ENCODE assay signal across 8 cellular contexts in the genomic region with DNA sequence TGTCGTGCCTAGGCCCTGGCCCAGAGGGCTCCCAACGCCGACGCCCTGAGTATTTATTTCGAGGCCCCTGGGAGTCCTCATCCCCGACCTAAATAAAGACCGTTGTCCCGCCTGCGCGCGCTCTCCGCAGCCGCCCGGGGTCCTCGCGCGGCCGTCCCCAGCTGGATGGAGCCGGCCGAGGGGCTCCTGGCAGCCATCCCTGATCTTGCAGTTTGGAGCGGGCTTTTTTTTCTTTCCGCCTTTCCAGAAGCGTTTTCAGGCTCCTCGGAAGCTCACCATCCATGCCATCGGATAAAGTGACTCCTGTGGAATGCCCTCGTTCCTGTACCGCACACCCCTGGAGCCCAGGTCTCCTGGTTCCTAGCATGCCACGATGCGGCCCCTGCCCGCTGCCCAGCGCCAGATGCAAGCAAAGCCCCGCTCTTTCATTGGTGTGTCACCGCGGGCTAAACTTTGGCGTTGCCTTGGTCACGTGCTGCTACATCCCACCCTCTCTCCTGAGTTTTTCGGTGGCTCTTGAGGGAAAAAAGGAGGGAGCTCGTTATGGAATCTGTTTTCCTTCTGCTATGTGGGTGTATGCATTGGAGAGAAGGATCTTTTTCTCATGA. TPM values are rescaled to one million over a fixed set of nuclear protein-coding genes. Genes with fewer than 3 reads are reported as not detected.
DNase-seq lines count a peak whose midpoint lies in the region; ATAC-seq and TF ChIP-seq lines count a peak whose summit lies in the region.

No MANE protein-coding gene starts in this region.

- intact Hi-C loops in esophagus muscularis mucosa (cut with DNase I): no loop called here
- intact Hi-C loops in upper lobe of right lung (cut with DNase I): no loop called here

- in situ Hi-C loops in G401 (cut with HindIII; ENCODE audit: low sequenced_read_pairs): no loop called here

- no peak for TF ChIP-seq POLR2A in esophagus muscularis mucosa (IDR thresholded peaks at IDR 0.05; ENCODE audit: low read depth)

- ATAC-seq in upper lobe of right lung (peak; percentile 7), HG03520 (IDR thresholded peaks at IDR 0.05; ENCODE audit: unreplicated experiment) (no peak), HG02763 (IDR thresholded peaks at IDR 0.05; ENCODE audit: unreplicated experiment) (no peak)

- DNase-seq in G401 (ENCODE audit: low spot score) (peak; percentile 70), NCI-H1105 (lab: John Stamatoyannopoulos, UW) (peak; percentile 43), esophagus muscularis mucosa (ENCODE audit: extremely low spot score) (no peak), myocyte (ENCODE audit: low read depth) (peak; percentile 62), upper lobe of right lung (peak; percentile 70)
- peak; percentile 27 for DNase-seq in activated CD4-positive, alpha-beta T cell treated with anti-CD3 and anti-CD28 coated beads for 48 hours

- no peak for TF ChIP-seq EP300 in esophagus muscularis mucosa (IDR thresholded peaks at IDR 0.05)

- H3K36me3 ChIP-seq in esophagus muscularis mucosa (no peaks in the 10 kb centered on the region), upper lobe of right lung (no peaks in the 10 kb centered on the region)

- WGBS in esophagus muscularis mucosa: 0% methylated on average over 21 of the region's 38 CpGs

- H3K4me3 ChIP-seq in esophagus muscularis mucosa (peak overlapping the region; percentile 90 to 96 (median 92)), upper lobe of right lung (peak overlapping the region; percentile 99)

- TF ChIP-seq CTCF in esophagus muscularis mucosa (IDR thresholded peaks at IDR 0.05): peak in 1 of 3 experiments; percentile 5
- no peak for TF ChIP-seq CTCF in upper lobe of right lung (IDR thresholded peaks at IDR 0.05)

- H3K4me1 ChIP-seq in esophagus muscularis mucosa (peaks cover 34 to 46% (median 40%) of the 10 kb centered on the region in 4 donors), upper lobe of right lung (peaks cover 24% of the 10 kb centered on the region)

- H3K27me3 ChIP-seq in esophagus muscularis mucosa (no peaks in the 10 kb centered on the region), upper lobe of right lung (no peaks in the 10 kb centered on the region)

- no peaks in the 10 kb centered on the region for H3K9me3 ChIP-seq in esophagus muscularis mucosa
- H3K9me3 ChIP-seq in upper lobe of right lung: no peaks in the 10 kb centered on the region

- peak overlapping the region; percentile 90 to 94 (median 91) for H3K27ac ChIP-seq in esophagus muscularis mucosa (replicated peaks in 1 of 4)
- peak overlapping the region; percentile 95 for H3K27ac ChIP-seq in upper lobe of right lung

RNA-seq across cellular contexts. Expression of a gene that starts 0.7 kb away (rescaled TPM):
- 50.3 and 53.2 TPM in 2 replicates for total RNA-seq in G401 (2014; rRNA removed; shearing (Covaris generic))
- total RNA-seq in esophagus muscularis mucosa (10 to 100 TPM; 35.3 to 71.4 (median 46.3) TPM), myocyte (73.0 and 80.0 TPM in 2 replicates), upper lobe of right lung (79.1 TPM)
- 48.7 TPM for polyA plus RNA-seq in myocyte (2012)

RNA-seq across cellular contexts. Expression of a gene that starts 51.7 kb away (rescaled TPM):
- 176 and 195 TPM in 2 replicates for total RNA-seq in G401 (2014; rRNA removed; shearing (Covaris generic))
- 100 to 1,000 TPM in 3 of 4 donors, 10 to 100 TPM in 1; 84.3 to 140 (median 113) TPM for total RNA-seq in esophagus muscularis mucosa
- total RNA-seq in myocyte: 125 and 138 TPM in 2 replicates
- 109 TPM for polyA plus RNA-seq in myocyte (2012)
- total RNA-seq in upper lobe of right lung: 139 TPM

RNA-seq across cellular contexts. Expression of a gene that starts 58.2 kb away (rescaled TPM):
- total RNA-seq in G401 (2014; rRNA removed; shearing (Covaris generic)): 11.6 and 11.8 TPM in 2 replicates
- total RNA-seq in esophagus muscularis mucosa (10 to 100 TPM; 16.2 to 43.5 (median 35.5) TPM), myocyte (14.4 and 16.9 TPM in 2 replicates), upper lobe of right lung (101 TPM)
- polyA plus RNA-seq in myocyte (2012): 13.5 TPM

RNA-seq across cellular contexts. Expression of a gene that starts 59.2 kb away (rescaled TPM):
- total RNA-seq in G401 (2014; rRNA removed; shearing (Covaris generic)): 47.2 and 56.3 TPM in 2 replicates
- total RNA-seq in esophagus muscularis mucosa (10 to 100 TPM; 14.5 to 32.1 (median 24.1) TPM), myocyte (28.2 and 44.4 TPM in 2 replicates), upper lobe of right lung (21.6 TPM)
- 19.9 TPM for polyA plus RNA-seq in myocyte (2012)
